1 cellular context compared by ENCODE assay signal in the genomic region with DNA sequence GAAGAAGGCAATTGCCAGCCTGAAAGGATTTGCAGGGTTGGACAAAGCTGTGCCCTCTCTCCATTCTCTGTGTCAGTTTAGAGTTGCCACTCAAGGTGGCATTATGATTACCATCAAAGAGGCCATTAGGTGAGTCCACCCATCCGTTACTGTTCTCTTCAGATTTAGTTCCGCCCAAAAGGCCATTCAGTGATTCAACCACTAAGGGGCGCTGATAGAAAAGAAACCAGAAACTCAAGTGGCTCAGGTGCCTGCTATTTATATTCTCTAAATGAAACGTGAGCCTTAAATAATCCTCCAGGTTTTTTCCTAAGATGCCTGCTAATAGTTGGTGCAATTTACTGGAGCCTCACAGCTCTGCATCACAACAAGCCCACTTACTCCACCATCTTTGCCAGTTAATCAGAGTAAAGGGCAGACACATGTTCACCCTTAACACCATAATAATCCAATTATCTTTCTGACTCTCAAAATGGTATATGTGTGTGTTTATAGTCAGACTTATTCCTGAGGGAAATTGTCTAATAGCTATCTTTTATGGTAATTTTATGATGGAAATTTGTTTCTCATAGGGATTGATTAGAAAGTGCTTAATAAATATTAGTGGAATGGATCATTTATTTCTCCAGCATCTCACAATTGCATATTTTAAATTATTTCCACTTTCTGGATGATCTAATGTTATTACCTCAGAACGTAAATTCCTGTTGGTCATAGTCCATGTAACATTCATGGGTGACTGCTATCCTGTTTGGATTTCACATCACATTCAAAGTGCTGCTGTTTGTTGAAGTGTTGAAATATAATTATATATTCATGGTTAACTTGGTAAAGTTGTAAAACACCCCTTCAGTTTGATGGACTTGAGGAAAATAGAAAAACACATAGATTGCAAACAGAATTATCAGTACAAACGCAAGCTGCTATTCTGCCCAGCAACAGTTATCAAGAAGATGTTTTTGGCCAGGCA.
TF ChIP-seq lines count a peak whose summit lies in the region.

No MANE protein-coding gene starts in this region.

TF ChIP-seq in endothelial cell of umbilical vein, 7 proteins besides CTCF, POLR2A, EP300 and RAD21 (continued from another document):
- TF ChIP-seq JUN (IDR thresholded peaks at IDR 0.05; ENCODE audit: borderline replicate concordance, insufficient read depth, insufficient read length, low read depth) (no peak), MYC (IDR thresholded peaks at IDR 0.05; ENCODE audit: low read depth, low read length) (no peak), POLR2AphosphoS5 (IDR thresholded peaks at IDR 0.05; ENCODE audit: insufficient read depth, low read depth, low read length) (no peak), GATA2 (IDR thresholded peaks at IDR 0.05; ENCODE audit: insufficient read depth, insufficient read length, low read depth, low read length) (no peak)
- TF ChIP-seq, protein P1, sequence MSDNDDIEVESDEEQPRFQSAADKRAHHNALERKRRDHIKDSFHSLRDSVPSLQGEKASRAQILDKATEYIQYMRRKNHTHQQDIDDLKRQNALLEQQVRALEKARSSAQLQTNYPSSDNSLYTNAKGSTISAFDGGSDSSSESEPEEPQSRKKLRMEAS (IDR thresholded peaks at IDR 0.05; ENCODE audit: insufficient read depth, insufficient read length), result no peak
